Comparison of ENCODE assay signal across 1 cellular context in the genomic region with DNA sequence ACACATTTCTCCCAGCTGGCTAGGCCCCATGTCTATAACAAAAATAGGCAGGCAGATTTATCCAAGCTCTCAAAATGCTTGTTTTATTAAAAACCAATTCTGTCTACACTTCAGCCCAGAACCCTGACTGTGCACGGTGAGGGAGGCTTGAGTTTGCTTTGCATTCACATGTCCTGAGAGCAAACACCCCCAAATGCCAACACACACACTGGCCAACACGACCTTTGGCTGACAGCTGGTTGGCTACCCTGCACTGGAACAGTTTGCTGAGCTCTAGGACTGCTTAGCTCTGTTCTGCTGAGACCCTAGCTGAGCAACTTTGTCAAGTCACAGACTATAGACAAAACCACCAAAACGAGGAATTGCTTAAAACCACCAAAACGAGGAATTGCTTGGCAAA.
TF ChIP-seq lines count a peak whose summit lies in the region.

No MANE protein-coding gene starts in this region.

TF ChIP-seq in HepG2, 621 proteins besides CTCF, POLR2A, EP300 and RAD21 (continued from another document and continues in another):
- TF ChIP-seq, protein P1, sequence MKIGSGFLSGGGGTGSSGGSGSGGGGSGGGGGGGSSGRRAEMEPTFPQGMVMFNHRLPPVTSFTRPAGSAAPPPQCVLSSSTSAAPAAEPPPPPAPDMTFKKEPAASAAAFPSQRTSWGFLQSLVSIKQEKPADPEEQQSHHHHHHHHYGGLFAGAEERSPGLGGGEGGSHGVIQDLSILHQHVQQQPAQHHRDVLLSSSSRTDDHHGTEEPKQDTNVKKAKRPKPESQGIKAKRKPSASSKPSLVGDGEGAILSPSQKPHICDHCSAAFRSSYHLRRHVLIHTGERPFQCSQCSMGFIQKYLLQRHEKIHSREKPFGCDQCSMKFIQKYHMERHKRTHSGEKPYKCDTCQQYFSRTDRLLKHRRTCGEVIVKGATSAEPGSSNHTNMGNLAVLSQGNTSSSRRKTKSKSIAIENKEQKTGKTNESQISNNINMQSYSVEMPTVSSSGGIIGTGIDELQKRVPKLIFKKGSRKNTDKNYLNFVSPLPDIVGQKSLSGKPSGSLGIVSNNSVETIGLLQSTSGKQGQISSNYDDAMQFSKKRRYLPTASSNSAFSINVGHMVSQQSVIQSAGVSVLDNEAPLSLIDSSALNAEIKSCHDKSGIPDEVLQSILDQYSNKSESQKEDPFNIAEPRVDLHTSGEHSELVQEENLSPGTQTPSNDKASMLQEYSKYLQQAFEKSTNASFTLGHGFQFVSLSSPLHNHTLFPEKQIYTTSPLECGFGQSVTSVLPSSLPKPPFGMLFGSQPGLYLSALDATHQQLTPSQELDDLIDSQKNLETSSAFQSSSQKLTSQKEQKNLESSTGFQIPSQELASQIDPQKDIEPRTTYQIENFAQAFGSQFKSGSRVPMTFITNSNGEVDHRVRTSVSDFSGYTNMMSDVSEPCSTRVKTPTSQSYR (CRISPR knock-in tag; IDR thresholded peaks at IDR 0.05; ENCODE audit: borderline replicate concordance): no peak; the same call in 1 of the 2 replicates
- TF ChIP-seq, protein P2, sequence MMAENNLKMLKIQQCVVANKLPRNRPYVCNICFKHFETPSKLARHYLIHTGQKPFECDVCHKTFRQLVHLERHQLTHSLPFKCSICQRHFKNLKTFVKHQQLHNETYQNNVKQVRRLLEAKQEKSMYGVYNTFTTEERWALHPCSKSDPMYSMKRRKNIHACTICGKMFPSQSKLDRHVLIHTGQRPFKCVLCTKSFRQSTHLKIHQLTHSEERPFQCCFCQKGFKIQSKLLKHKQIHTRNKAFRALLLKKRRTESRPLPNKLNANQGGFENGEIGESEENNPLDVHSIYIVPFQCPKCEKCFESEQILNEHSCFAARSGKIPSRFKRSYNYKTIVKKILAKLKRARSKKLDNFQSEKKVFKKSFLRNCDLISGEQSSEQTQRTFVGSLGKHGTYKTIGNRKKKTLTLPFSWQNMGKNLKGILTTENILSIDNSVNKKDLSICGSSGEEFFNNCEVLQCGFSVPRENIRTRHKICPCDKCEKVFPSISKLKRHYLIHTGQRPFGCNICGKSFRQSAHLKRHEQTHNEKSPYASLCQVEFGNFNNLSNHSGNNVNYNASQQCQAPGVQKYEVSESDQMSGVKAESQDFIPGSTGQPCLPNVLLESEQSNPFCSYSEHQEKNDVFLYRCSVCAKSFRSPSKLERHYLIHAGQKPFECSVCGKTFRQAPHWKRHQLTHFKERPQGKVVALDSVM (CRISPR knock-in tag; IDR thresholded peaks at IDR 0.05): no peak
- no peak for TF ChIP-seq TCF7L2 (IDR thresholded peaks at IDR 0.05; ENCODE audit: low read depth, low read length)
- no peak for TF ChIP-seq RNF2 (conservative IDR thresholded peaks at IDR 0.05; ENCODE audit: low read depth)
- TF ChIP-seq, protein P3, sequence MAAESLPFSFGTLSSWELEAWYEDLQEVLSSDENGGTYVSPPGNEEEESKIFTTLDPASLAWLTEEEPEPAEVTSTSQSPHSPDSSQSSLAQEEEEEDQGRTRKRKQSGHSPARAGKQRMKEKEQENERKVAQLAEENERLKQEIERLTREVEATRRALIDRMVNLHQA (CRISPR knock-in tag; IDR thresholded peaks at IDR 0.05): no peak
- TF ChIP-seq ZNF713 (CRISPR knock-in tag; IDR thresholded peaks at IDR 0.05): no peak
- TF ChIP-seq MYNN (CRISPR knock-in tag; IDR thresholded peaks at IDR 0.05; ENCODE audit: low read depth): no peak
- no peak for TF ChIP-seq GABPB1 (CRISPR knock-in tag; IDR thresholded peaks at IDR 0.05)
- peak; percentile 75; the same call in 1 of the 2 replicates for TF ChIP-seq MXD4 (CRISPR knock-in tag; IDR thresholded peaks at IDR 0.05)
- TF ChIP-seq PLRG1 (conservative IDR thresholded peaks at IDR 0.05): no peak
- no peak for TF ChIP-seq ARNT2 (CRISPR knock-in tag; IDR thresholded peaks at IDR 0.05; ENCODE audit: low read depth)
- TF ChIP-seq TOPORS (CRISPR knock-in tag; IDR thresholded peaks at IDR 0.05): no peak
- no peak for TF ChIP-seq SP140L (CRISPR knock-in tag; IDR thresholded peaks at IDR 0.05; ENCODE audit: borderline replicate concordance)
- no peak for TF ChIP-seq RFXAP (CRISPR knock-in tag; IDR thresholded peaks at IDR 0.05; ENCODE audit: borderline replicate concordance)
- TF ChIP-seq ZNF451 (CRISPR knock-in tag; IDR thresholded peaks at IDR 0.05): no peak
- TF ChIP-seq ARHGAP35 (CRISPR knock-in tag; IDR thresholded peaks at IDR 0.05; ENCODE audit: borderline replicate concordance): no peak
- TF ChIP-seq, protein P4, sequence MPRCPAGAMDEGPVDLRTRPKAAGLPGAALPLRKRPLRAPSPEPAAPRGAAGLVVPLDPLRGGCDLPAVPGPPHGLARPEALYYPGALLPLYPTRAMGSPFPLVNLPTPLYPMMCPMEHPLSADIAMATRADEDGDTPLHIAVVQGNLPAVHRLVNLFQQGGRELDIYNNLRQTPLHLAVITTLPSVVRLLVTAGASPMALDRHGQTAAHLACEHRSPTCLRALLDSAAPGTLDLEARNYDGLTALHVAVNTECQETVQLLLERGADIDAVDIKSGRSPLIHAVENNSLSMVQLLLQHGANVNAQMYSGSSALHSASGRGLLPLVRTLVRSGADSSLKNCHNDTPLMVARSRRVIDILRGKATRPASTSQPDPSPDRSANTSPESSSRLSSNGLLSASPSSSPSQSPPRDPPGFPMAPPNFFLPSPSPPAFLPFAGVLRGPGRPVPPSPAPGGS (CRISPR knock-in tag; IDR thresholded peaks at IDR 0.05): no peak
- TF ChIP-seq TAF1 (CRISPR knock-in tag; IDR thresholded peaks at IDR 0.05): no peak
- TF ChIP-seq RARG (CRISPR knock-in tag; IDR thresholded peaks at IDR 0.05; ENCODE audit: low read depth): no peak
- TF ChIP-seq, protein P5, sequence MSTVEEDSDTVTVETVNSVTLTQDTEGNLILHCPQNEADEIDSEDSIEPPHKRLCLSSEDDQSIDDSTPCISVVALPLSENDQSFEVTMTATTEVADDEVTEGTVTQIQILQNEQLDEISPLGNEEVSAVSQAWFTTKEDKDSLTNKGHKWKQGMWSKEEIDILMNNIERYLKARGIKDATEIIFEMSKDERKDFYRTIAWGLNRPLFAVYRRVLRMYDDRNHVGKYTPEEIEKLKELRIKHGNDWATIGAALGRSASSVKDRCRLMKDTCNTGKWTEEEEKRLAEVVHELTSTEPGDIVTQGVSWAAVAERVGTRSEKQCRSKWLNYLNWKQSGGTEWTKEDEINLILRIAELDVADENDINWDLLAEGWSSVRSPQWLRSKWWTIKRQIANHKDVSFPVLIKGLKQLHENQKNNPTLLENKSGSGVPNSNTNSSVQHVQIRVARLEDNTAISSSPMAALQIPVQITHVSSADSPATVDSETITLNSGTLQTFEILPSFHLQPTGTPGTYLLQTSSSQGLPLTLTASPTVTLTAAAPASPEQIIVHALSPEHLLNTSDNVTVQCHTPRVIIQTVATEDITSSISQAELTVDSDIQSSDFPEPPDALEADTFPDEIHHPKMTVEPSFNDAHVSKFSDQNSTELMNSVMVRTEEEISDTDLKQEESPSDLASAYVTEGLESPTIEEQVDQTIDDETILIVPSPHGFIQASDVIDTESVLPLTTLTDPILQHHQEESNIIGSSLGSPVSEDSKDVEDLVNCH (CRISPR knock-in tag; IDR thresholded peaks at IDR 0.05): no peak
- TF ChIP-seq, protein P6, sequence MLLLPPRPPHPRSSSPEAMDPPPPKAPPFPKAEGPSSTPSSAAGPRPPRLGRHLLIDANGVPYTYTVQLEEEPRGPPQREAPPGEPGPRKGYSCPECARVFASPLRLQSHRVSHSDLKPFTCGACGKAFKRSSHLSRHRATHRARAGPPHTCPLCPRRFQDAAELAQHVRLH (CRISPR knock-in tag; IDR thresholded peaks at IDR 0.05; ENCODE audit: borderline replicate concordance, low read depth): peak; percentile 81; the same call in 1 of the 2 replicates
- TF ChIP-seq WIZ (CRISPR knock-in tag; IDR thresholded peaks at IDR 0.05): no peak
- no peak; the same call in 1 of the 2 replicates for TF ChIP-seq ZNF652 (CRISPR knock-in tag; IDR thresholded peaks at IDR 0.05; ENCODE audit: borderline replicate concordance, low read depth)
- TF ChIP-seq, protein P7, sequence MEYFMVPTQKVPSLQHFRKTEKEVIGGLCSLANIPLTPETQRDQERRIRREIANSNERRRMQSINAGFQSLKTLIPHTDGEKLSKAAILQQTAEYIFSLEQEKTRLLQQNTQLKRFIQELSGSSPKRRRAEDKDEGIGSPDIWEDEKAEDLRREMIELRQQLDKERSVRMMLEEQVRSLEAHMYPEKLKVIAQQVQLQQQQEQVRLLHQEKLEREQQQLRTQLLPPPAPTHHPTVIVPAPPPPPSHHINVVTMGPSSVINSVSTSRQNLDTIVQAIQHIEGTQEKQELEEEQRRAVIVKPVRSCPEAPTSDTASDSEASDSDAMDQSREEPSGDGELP (IDR thresholded peaks at IDR 0.05; ENCODE audit: borderline replicate concordance, low read depth): peak; percentile 98
- no peak for TF ChIP-seq EEA1 (CRISPR knock-in tag; IDR thresholded peaks at IDR 0.05; ENCODE audit: borderline replicate concordance)
- TF ChIP-seq FOXC1 (CRISPR knock-in tag; IDR thresholded peaks at IDR 0.05; ENCODE audit: borderline replicate concordance): no peak
- TF ChIP-seq MBD4 (IDR thresholded peaks at IDR 0.05; ENCODE audit: borderline replicate concordance, low read length): no peak
- TF ChIP-seq, protein P8, sequence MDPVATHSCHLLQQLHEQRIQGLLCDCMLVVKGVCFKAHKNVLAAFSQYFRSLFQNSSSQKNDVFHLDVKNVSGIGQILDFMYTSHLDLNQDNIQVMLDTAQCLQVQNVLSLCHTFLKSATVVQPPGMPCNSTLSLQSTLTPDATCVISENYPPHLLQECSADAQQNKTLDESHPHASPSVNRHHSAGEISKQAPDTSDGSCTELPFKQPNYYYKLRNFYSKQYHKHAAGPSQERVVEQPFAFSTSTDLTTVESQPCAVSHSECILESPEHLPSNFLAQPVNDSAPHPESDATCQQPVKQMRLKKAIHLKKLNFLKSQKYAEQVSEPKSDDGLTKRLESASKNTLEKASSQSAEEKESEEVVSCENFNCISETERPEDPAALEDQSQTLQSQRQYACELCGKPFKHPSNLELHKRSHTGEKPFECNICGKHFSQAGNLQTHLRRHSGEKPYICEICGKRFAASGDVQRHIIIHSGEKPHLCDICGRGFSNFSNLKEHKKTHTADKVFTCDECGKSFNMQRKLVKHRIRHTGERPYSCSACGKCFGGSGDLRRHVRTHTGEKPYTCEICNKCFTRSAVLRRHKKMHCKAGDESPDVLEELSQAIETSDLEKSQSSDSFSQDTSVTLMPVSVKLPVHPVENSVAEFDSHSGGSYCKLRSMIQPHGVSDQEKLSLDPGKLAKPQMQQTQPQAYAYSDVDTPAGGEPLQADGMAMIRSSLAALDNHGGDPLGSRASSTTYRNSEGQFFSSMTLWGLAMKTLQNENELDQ (CRISPR knock-in tag; IDR thresholded peaks at IDR 0.05; ENCODE audit: borderline replicate concordance): no peak
- TF ChIP-seq, protein P9, sequence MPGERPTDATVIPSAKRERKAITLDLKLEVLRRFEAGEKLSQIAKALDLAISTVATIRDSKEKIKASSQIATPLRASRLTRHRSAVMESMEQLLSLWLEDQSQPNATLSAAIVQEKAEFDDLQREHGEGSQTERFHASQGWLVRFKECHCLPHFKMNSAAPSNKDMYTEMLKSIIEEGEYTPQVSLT (CRISPR knock-in tag; IDR thresholded peaks at IDR 0.05; ENCODE audit: borderline replicate concordance, low read depth): no peak
- TF ChIP-seq DMAP1 (CRISPR knock-in tag; IDR thresholded peaks at IDR 0.05): 0 out of 2 replicates have a peak, but pooled peaks have one; percentile 38
- no peak for TF ChIP-seq ZNF776 (CRISPR knock-in tag; IDR thresholded peaks at IDR 0.05)
- TF ChIP-seq, protein P10, sequence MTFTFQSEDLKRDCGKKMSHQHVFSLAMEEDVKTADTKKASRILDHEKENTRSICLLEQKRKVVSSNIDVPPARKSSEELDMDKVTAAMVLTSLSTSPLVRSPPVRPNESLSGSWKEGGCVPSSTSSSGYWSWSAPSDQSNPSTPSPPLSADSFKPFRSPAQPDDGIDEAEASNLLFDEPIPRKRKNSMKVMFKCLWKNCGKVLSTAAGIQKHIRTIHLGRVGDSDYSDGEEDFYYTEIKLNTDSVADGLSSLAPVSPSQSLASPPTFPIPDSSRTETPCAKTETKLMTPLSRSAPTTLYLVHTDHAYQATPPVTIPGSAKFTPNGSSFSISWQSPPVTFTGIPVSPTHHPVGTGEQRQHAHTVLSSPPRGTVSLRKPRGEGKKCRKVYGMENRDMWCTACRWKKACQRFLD (CRISPR knock-in tag; IDR thresholded peaks at IDR 0.05; ENCODE audit: borderline replicate concordance): no peak
- TF ChIP-seq THAP11 (CRISPR knock-in tag; IDR thresholded peaks at IDR 0.05): no peak
- no peak for TF ChIP-seq SRSF1 (optimal IDR thresholded peaks at IDR 0.05; ENCODE audit: low read depth, low read length)
- no peak for TF ChIP-seq ZNF382 (CRISPR knock-in tag; IDR thresholded peaks at IDR 0.05; ENCODE audit: borderline replicate concordance)
- TF ChIP-seq ZNF326 (CRISPR knock-in tag; IDR thresholded peaks at IDR 0.05; ENCODE audit: borderline replicate concordance): no peak
- no peak for TF ChIP-seq ZFAT (CRISPR knock-in tag; conservative IDR thresholded peaks at IDR 0.05)
- TF ChIP-seq, protein P11, sequence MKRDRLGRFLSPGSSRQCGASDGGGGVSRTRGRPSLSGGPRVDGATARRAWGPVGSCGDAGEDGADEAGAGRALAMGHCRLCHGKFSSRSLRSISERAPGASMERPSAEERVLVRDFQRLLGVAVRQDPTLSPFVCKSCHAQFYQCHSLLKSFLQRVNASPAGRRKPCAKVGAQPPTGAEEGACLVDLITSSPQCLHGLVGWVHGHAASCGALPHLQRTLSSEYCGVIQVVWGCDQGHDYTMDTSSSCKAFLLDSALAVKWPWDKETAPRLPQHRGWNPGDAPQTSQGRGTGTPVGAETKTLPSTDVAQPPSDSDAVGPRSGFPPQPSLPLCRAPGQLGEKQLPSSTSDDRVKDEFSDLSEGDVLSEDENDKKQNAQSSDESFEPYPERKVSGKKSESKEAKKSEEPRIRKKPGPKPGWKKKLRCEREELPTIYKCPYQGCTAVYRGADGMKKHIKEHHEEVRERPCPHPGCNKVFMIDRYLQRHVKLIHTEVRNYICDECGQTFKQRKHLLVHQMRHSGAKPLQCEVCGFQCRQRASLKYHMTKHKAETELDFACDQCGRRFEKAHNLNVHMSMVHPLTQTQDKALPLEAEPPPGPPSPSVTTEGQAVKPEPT (CRISPR knock-in tag; IDR thresholded peaks at IDR 0.05; ENCODE audit: low read depth): no peak
- TF ChIP-seq, protein P12, sequence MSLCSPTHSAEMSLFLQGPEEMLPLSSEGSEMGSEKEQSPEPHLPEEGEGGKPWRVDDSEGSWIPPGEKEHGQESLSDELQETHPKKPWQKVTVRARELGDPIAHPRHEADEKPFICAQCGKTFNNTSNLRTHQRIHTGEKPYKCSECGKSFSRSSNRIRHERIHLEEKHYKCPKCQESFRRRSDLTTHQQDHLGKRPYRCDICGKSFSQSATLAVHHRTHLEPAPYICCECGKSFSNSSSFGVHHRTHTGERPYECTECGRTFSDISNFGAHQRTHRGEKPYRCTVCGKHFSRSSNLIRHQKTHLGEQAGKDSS (CRISPR knock-in tag; IDR thresholded peaks at IDR 0.05; ENCODE audit: borderline replicate concordance, low read depth): no peak
- no peak for TF ChIP-seq IRX3 (CRISPR knock-in tag; IDR thresholded peaks at IDR 0.05; ENCODE audit: borderline replicate concordance, low read depth)
- TF ChIP-seq SPEN (CRISPR knock-in tag; IDR thresholded peaks at IDR 0.05; ENCODE audit: low read depth): no peak
- no peak for TF ChIP-seq NR3C1 (CRISPR knock-in tag; IDR thresholded peaks at IDR 0.05)
- no peak for TF ChIP-seq ZNF350 (CRISPR knock-in tag; IDR thresholded peaks at IDR 0.05; ENCODE audit: borderline replicate concordance, low read depth)
- no peak; the same call in 1 of the 2 replicates for TF ChIP-seq ZNF430 (CRISPR knock-in tag; IDR thresholded peaks at IDR 0.05)
- TF ChIP-seq TAF15 (IDR thresholded peaks at IDR 0.05; ENCODE audit: low read depth, low read length, poor library complexity, severe bottlenecking): no peak
- no peak for TF ChIP-seq ZNF333 (CRISPR knock-in tag; IDR thresholded peaks at IDR 0.05; ENCODE audit: borderline replicate concordance)
- no peak for TF ChIP-seq NFIC (IDR thresholded peaks at IDR 0.05; ENCODE audit: low read length)
- TF ChIP-seq MTF2 (CRISPR knock-in tag; IDR thresholded peaks at IDR 0.05; ENCODE audit: borderline replicate concordance): no peak
